11 cellular contexts compared by ENCODE assay signal in genomic region chr12:27274706-27275105, GRCh38.
"Had no signal": no experiment of that assay in that cellular context is flagged by ENCODE, and none has a peak within 500 bp of the region (broad histone marks: within the 10 kb centered on the region; RNA-seq: fewer than 3 reads in every experiment).

No MANE protein-coding gene starts in this region.

- H3K9me3 Mint-ChIP-seq: activated B cell treated with CpG ODN at 0.5 μM for 24 hours; activated naive CD4-positive, alpha-beta T cell treated with anti-CD3 and anti-CD28 coated beads, Interleukin-2, amount 50 U/mL, for 24 hours; memory B cell; nephron; T-helper 1 cell treated with Interleukin-12 subunit alpha and Interleukin-12 subunit beta and Interleukin-4 antibody, amounts not matched to agents 30 μg/mL and 1 μg/mL, for 36 hours; type B pancreatic cell had no signal

- H3K9me3 ChIP-seq: left lung, pancreas had no signal

- ATAC-seq: left lung, pancreas had no signal

- H3K27me3 ChIP-seq: left lung, pancreas had no signal

- H3K36me3 ChIP-seq: left lung, pancreas had no signal

- H3K27ac Mint-ChIP-seq: activated B cell treated with CpG ODN at 0.5 μM for 24 hours; activated CD4-positive, alpha-beta T cell treated with anti-CD3 and anti-CD28 coated beads, Interleukin-2, amount 10 ng/mL, durations not matched to agents 7 days and 5 days; activated naive CD4-positive, alpha-beta T cell treated with anti-CD3 and anti-CD28 coated beads, Interleukin-2, amount 50 U/mL, for 24 hours; memory B cell; nephron; T-helper 1 cell treated with Interleukin-12 subunit alpha and Interleukin-12 subunit beta and Interleukin-4 antibody, amounts not matched to agents 30 μg/mL and 1 μg/mL, for 36 hours; type B pancreatic cell had no signal

- H3K27ac ChIP-seq: left lung had no signal

- H3K4me3 ChIP-seq: left lung, pancreas had no signal

- H3K4me3 Mint-ChIP-seq: activated B cell treated with CpG ODN at 0.5 μM for 24 hours; activated CD4-positive, alpha-beta T cell treated with anti-CD3 and anti-CD28 coated beads, Interleukin-2, amount 10 ng/mL, durations not matched to agents 7 days and 5 days; activated naive CD4-positive, alpha-beta T cell treated with anti-CD3 and anti-CD28 coated beads, Interleukin-2, amount 50 U/mL, for 24 hours; memory B cell; nephron; T-helper 1 cell treated with Interleukin-12 subunit alpha and Interleukin-12 subunit beta and Interleukin-4 antibody, amounts not matched to agents 30 μg/mL and 1 μg/mL, for 36 hours; type B pancreatic cell had no signal

- H3K27me3 Mint-ChIP-seq: activated B cell treated with CpG ODN at 0.5 μM for 24 hours; activated CD4-positive, alpha-beta T cell treated with anti-CD3 and anti-CD28 coated beads, Interleukin-2, amount 10 ng/mL, durations not matched to agents 7 days and 5 days; activated naive CD4-positive, alpha-beta T cell treated with anti-CD3 and anti-CD28 coated beads, Interleukin-2, amount 50 U/mL, for 24 hours; memory B cell; type B pancreatic cell had no signal

- DNase-seq: activated B cell treated with CpG ODN at 0.5 μM for 24 hours; activated CD4-positive, alpha-beta T cell treated with anti-CD3 and anti-CD28 coated beads, Interleukin-2, amount 10 ng/mL, durations not matched to agents 7 days and 5 days; activated effector memory CD4-positive, alpha-beta T cell treated with Interleukin-2 at 50 U/mL for 16 hours; cerebellar nuclear complex; left lung; pancreas had no signal
